Comparison of ENCODE assay signal across 9 cellular contexts in the genomic region with DNA sequence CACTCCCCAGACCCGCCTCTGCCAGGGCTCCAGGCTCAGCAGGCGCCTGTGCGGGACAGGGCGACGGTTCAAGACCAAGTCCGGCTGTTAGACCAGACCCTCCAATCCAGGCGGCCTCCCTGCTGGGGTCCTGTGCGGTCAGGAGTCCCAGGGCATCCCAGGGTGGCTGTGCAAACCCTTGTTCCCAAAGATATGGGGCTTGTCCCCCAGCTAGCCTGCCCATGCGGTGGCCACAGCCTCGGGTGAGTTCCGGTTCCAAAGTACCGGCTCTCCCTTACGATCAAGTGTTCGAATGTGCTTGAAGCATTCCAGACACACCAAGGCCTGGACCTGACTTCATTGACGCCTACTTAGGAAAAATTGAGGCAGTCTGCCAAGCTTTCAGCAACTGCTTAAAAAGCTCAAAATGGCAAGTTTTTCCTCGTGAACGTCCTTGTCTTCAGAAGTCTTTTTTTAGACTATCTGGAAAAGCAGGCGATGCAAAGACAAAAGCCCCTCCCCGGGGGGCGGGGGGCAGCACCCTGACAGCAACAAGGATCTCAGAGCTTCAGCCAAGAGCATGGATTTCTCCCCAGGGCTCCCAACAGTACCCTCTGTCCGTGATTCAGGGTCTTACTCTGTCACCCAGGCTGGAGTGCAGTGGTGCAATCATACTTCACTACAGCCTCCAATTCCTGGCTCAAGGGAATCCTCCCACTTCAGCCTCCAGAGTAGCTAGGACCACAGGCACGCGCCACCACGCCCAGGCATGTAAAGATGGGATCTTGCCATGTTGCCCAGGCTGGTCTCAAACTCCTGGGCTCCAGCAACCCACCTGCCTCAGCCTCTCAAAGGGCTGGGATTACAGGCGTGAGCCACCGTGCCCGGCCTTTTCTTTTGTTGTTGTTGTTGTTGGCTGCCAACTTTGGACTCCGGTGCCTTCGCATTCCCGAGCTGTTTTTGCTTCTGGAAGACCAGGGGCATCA. TPM values are rescaled to one million over a fixed set of nuclear protein-coding genes. Genes with fewer than 3 reads are reported as not detected.
DNase-seq lines count a peak whose midpoint lies in the region; ATAC-seq and TF ChIP-seq lines count a peak whose summit lies in the region.
"Had no signal": no experiment of that assay in that cellular context is flagged by ENCODE, and none has a peak within 500 bp of the region (broad histone marks: within the 10 kb centered on the region; RNA-seq: fewer than 3 reads in every experiment).

No MANE protein-coding gene starts in this region.

- H3K27ac ChIP-seq in CD4-positive, alpha-beta T cell (ENCODE audit: low read depth, low read length) = no peak overlapping the region
- H3K27ac ChIP-seq in psoas muscle = peak overlapping the region; percentile 93

- TF ChIP-seq CTCF in CD4-positive, alpha-beta T cell (IDR thresholded peaks at IDR 0.05) = no peak
- no peak for TF ChIP-seq CTCF in activated B cell treated with CpG ODN at 0.5 μM for 24 hours (IDR thresholded peaks at IDR 0.05)
- TF ChIP-seq CTCF in psoas muscle (IDR thresholded peaks at IDR 0.05) = no peak

- no peak for ATAC-seq in CD4-positive, alpha-beta T cell (ENCODE audit: poor library complexity)
- no peak for ATAC-seq in activated B cell treated with CpG ODN at 0.5 μM for 24 hours (ENCODE audit: low read depth)
- ATAC-seq in psoas muscle = no peak
- no peak for ATAC-seq in GM21619 (IDR thresholded peaks at IDR 0.05; ENCODE audit: unreplicated experiment)
- no peak for ATAC-seq in HG02623 (IDR thresholded peaks at IDR 0.05; ENCODE audit: unreplicated experiment)
- no peak for ATAC-seq in GM21737 (IDR thresholded peaks at IDR 0.05; ENCODE audit: unreplicated experiment)

- CTCF ChIA-PET in CD4-positive, alpha-beta T cell (lab: Charles Lee) = interaction anchor here (0.5 to 2.0 kb wide), 3 partner anchors 18 to 189 kb away, joined by 3 to 6 read pairs (median 3); no protein-coding TSS in a partner anchor
- CTCF ChIA-PET in activated B cell treated with CpG ODN at 0.5 μM for 24 hours (lab: Charles Lee) = interaction anchor here (1.3 kb wide), 1 partner anchor 189 kb away, joined by 5 read pairs; no protein-coding TSS in a partner anchor

- peaks cover 43% of the 10 kb centered on the region for H3K4me1 ChIP-seq in psoas muscle

- peak overlapping the region; percentile 51 for H3K4me3 Mint-ChIP-seq in CD4-positive, alpha-beta T cell
- H3K4me3 Mint-ChIP-seq in activated B cell treated with CpG ODN at 0.5 μM for 24 hours = peak overlapping the region; percentile 56

- DNase-seq in CD4-positive, alpha-beta T cell = no peak
- DNase-seq in activated B cell treated with CpG ODN at 0.5 μM for 24 hours (no peak), fibroblast of peridontal ligament (ENCODE audit: extremely low read depth) (peak; percentile 57), psoas muscle (no peak), DMS79 treated with DMSO at 0.1 percent for 48 hours (lab: John Stamatoyannopoulos, UW) (no peak)
- DNase-seq: NCI-H2029 had no signal

- H3K27me3 ChIP-seq in CD4-positive, alpha-beta T cell (ENCODE audit: control insufficient read depth, insufficient read depth, low read length) = no peaks in the 10 kb centered on the region
- no peaks in the 10 kb centered on the region for H3K27me3 ChIP-seq in psoas muscle (ENCODE audit: insufficient read depth in 3 of 3, low read length in 2 of 3)

- no peaks in the 10 kb centered on the region for H3K27me3 Mint-ChIP-seq in CD4-positive, alpha-beta T cell
- H3K27me3 Mint-ChIP-seq in activated B cell treated with CpG ODN at 0.5 μM for 24 hours = no peaks in the 10 kb centered on the region

- intact Hi-C loops in CD4-positive, alpha-beta T cell (cut with DNase I, micrococcal nuclease) = loop anchor here (10.0 kb wide), 2 partner anchors 58 to 652 kb away; no protein-coding TSS in a partner anchor
- intact Hi-C loops in activated B cell treated with CpG ODN at 0.5 μM for 24 hours (cut with micrococcal nuclease) (loop anchor here (10.0 kb wide), 1 partner anchor 452 kb away; no protein-coding TSS in a partner anchor), psoas muscle (cut with DNase I) (loop anchor here in 1 of 2 donors (5.0 kb wide), 1 partner anchor 340 kb away; the partner anchor contains the start of gene HES5)

- POLR2A ChIA-PET in CD4-positive, alpha-beta T cell (lab: Charles Lee) = no interaction called here
- POLR2A ChIA-PET in activated B cell treated with CpG ODN at 0.5 μM for 24 hours (lab: Charles Lee) = interaction anchor here (0.8 to 1.2 kb wide), 3 partner anchors 11 to 42 kb away, joined by 3 read pairs; partner anchors contain the start of gene SKI

- H3K9me3 ChIP-seq in CD4-positive, alpha-beta T cell (ENCODE audit: control insufficient read depth, low read length) = no peaks in the 10 kb centered on the region
- no peaks in the 10 kb centered on the region for H3K9me3 ChIP-seq in psoas muscle

- no peaks in the 10 kb centered on the region for H3K4me1 Mint-ChIP-seq in CD4-positive, alpha-beta T cell (ENCODE audit: low read depth)
- peaks cover 17% of the 10 kb centered on the region for H3K4me1 Mint-ChIP-seq in activated B cell treated with CpG ODN at 0.5 μM for 24 hours

- H3K4me3 ChIP-seq in psoas muscle = peak overlapping the region; percentile 9

- H3K36me3 Mint-ChIP-seq in CD4-positive, alpha-beta T cell (ENCODE audit: low read depth) = no peaks in the 10 kb centered on the region
- peaks cover 9% of the 10 kb centered on the region for H3K36me3 Mint-ChIP-seq in activated B cell treated with CpG ODN at 0.5 μM for 24 hours (ENCODE audit: low read depth)

- peaks cover 0 to 2% of the 10 kb centered on the region in 2 donors for H3K36me3 ChIP-seq in psoas muscle (ENCODE audit: insufficient read depth in 1 of 2, low read depth in 1 of 2)

- WGBS in psoas muscle, 3 donors = 60 to 69% (median 63%) methylated on average over 30 of the region's 30 CpGs

- H3K9me3 Mint-ChIP-seq in CD4-positive, alpha-beta T cell = no peaks in the 10 kb centered on the region
- no peaks in the 10 kb centered on the region for H3K9me3 Mint-ChIP-seq in activated B cell treated with CpG ODN at 0.5 μM for 24 hours

- peak overlapping the region; percentile 51 for H3K27ac Mint-ChIP-seq in CD4-positive, alpha-beta T cell
- H3K27ac Mint-ChIP-seq in activated B cell treated with CpG ODN at 0.5 μM for 24 hours = peak overlapping the region; percentile 50

RNA-seq across cellular contexts. Expression of gene FAAP20, which starts 2.3 kb away (rescaled TPM):
- total RNA-seq in CD4-positive, alpha-beta T cell = 10 to 100 TPM; 51.7 to 53.1 TPM
- 73.7 and 83.9 TPM in 2 replicates for total RNA-seq in activated B cell treated with CpG ODN at 0.5 μM for 24 hours
- total RNA-seq in psoas muscle = 10 to 100 TPM; 17.8 to 26.3 (median 19.4) TPM
- polyA plus RNA-seq in psoas muscle = 10 to 100 TPM; 22.1 to 48.1 (median 28.2) TPM

RNA-seq across cellular contexts. Expression of gene SKI, which starts 35.8 kb away (rescaled TPM):
- 100 to 1,000 TPM; 286 to 324 TPM for total RNA-seq in CD4-positive, alpha-beta T cell
- 37.2 and 37.6 TPM in 2 replicates for total RNA-seq in activated B cell treated with CpG ODN at 0.5 μM for 24 hours
- total RNA-seq in psoas muscle = 10 to 100 TPM; 21.4 to 32.1 (median 30.3) TPM
- polyA plus RNA-seq in psoas muscle = 10 to 100 TPM in 2 of 3 donors, 1 to 10 TPM in 1; 7.7 to 20.9 (median 18.3) TPM
